1 cellular context compared by ENCODE assay signal in the genomic region with DNA sequence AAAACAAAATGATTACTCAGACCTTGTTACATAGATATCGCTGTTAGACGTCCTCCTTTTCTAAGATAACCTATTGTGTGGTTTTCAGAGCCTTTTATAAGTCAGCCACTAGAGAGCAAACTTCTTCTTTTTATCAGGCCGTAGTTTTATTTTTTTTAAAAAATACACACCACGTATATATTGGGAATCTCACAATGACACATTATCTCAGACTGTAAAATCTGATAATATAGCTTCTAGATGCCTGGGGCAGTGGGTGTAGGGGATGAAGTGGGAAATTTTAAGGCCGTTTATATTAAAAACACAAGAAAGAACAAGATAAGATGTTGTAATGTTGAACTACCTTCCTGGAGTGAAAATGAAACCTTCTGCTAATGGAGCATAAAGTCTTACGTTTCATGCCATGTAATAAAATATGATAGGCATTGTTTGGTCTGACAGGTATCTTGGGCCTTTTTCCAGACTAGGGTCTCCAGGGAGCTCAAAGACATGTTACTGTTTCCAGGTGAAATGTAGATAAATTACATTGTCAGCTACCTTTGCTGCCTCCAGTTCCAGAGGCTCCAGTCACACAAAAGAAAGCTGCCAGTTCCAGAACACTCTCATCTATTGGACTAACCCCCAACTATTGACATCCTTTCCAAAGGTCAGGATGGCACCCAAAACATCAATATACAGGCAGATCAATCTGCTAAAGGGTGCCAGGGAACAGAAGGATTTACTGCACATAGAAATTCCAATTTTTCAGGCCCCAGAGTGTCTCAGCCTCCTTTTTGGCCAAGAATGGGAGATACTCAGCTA.
A peak's percentile ranks its signal among the peaks of the same experiment; 100 is the strongest.
TF ChIP-seq lines count a peak whose summit lies in the region.

No MANE protein-coding gene starts in this region.

TF ChIP-seq in HEK293, 187 proteins besides CTCF, POLR2A, EP300 and RAD21 (continued from another document):
- TF ChIP-seq SCRT1 (tag by site-specific recombination; IDR thresholded peaks at IDR 0.05; ENCODE audit: borderline replicate concordance): no peak
- peak; percentile 66 for TF ChIP-seq ZNF654 (tag by site-specific recombination; IDR thresholded peaks at IDR 0.05; ENCODE audit: low read depth)
- TF ChIP-seq ZNF23 (tag by site-specific recombination; IDR thresholded peaks at IDR 0.05; ENCODE audit: borderline replicate concordance): no peak
- peak; percentile 55; the same call in 1 of the 2 replicates for TF ChIP-seq ZSCAN30 (tag by site-specific recombination; IDR thresholded peaks at IDR 0.05)
- TF ChIP-seq, protein P1, sequence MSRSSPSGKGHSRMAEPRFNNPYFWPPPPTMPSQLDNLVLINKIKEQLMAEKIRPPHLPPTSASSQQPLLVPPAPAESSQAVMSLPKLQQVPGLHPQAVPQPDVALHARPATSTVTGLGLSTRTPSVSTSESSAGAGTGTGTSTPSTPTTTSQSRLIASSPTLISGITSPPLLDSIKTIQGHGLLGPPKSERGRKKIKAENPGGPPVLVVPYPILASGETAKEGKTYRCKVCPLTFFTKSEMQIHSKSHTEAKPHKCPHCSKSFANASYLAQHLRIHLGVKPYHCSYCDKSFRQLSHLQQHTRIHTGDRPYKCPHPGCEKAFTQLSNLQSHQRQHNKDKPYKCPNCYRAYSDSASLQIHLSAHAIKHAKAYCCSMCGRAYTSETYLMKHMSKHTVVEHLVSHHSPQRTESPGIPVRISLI (tag by site-specific recombination; IDR thresholded peaks at IDR 0.05): peak; percentile 85
- peak; percentile 87 for TF ChIP-seq KLF8 (tag by site-specific recombination; IDR thresholded peaks at IDR 0.05)
- TF ChIP-seq ZIC2 (tag by site-specific recombination; IDR thresholded peaks at IDR 0.05): no peak
- TF ChIP-seq ZNF501 (tag by site-specific recombination; IDR thresholded peaks at IDR 0.05): 0 out of 2 replicates have a peak, but pooled peaks have one; percentile 35
- peak; percentile 56 for TF ChIP-seq ZBTB44 (tag by site-specific recombination; IDR thresholded peaks at IDR 0.05)
- TF ChIP-seq SP3 (tag by site-specific recombination; IDR thresholded peaks at IDR 0.05): 0 out of 2 replicates have a peak, but pooled peaks have one; percentile 18
- TF ChIP-seq OSR2 (tag by site-specific recombination; IDR thresholded peaks at IDR 0.05): peak; percentile 70
- 0 out of 2 replicates have a peak, but pooled peaks have one; percentile 25 for TF ChIP-seq HOXD13 (CRISPR knock-in tag; IDR thresholded peaks at IDR 0.05; ENCODE audit: borderline replicate concordance)
- TF ChIP-seq, protein P2, sequence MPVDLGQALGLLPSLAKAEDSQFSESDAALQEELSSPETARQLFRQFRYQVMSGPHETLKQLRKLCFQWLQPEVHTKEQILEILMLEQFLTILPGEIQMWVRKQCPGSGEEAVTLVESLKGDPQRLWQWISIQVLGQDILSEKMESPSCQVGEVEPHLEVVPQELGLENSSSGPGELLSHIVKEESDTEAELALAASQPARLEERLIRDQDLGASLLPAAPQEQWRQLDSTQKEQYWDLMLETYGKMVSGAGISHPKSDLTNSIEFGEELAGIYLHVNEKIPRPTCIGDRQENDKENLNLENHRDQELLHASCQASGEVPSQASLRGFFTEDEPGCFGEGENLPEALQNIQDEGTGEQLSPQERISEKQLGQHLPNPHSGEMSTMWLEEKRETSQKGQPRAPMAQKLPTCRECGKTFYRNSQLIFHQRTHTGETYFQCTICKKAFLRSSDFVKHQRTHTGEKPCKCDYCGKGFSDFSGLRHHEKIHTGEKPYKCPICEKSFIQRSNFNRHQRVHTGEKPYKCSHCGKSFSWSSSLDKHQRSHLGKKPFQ (tag by site-specific recombination; IDR thresholded peaks at IDR 0.05): peak; percentile 73; the same call in 1 of the 2 replicates
- TF ChIP-seq ZSCAN16 (tag by site-specific recombination; IDR thresholded peaks at IDR 0.05): peak; percentile 44; the same call in 1 of the 2 replicates
- TF ChIP-seq, protein P3, sequence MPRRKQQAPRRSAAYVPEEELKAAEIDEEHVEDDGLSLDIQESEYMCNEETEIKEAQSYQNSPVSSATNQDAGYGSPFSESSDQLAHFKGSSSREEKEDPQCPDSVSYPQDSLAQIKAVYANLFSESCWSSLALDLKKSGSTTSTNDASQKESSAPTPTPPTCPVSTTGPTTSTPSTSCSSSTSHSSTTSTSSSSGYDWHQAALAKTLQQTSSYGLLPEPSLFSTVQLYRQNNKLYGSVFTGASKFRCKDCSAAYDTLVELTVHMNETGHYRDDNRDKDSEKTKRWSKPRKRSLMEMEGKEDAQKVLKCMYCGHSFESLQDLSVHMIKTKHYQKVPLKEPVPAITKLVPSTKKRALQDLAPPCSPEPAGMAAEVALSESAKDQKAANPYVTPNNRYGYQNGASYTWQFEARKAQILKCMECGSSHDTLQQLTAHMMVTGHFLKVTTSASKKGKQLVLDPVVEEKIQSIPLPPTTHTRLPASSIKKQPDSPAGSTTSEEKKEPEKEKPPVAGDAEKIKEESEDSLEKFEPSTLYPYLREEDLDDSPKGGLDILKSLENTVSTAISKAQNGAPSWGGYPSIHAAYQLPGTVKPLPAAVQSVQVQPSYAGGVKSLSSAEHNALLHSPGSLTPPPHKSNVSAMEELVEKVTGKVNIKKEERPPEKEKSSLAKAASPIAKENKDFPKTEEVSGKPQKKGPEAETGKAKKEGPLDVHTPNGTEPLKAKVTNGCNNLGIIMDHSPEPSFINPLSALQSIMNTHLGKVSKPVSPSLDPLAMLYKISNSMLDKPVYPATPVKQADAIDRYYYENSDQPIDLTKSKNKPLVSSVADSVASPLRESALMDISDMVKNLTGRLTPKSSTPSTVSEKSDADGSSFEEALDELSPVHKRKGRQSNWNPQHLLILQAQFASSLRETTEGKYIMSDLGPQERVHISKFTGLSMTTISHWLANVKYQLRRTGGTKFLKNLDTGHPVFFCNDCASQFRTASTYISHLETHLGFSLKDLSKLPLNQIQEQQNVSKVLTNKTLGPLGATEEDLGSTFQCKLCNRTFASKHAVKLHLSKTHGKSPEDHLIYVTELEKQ (tag by site-specific recombination; IDR thresholded peaks at IDR 0.05; ENCODE audit: borderline replicate concordance): peak; percentile 47; the same call in 1 of the 2 replicates
- TF ChIP-seq ZNF843 (tag by site-specific recombination; IDR thresholded peaks at IDR 0.05): peak; percentile 85
- TF ChIP-seq ZXDB (tag by site-specific recombination; IDR thresholded peaks at IDR 0.05): peak; percentile 55
- TF ChIP-seq, protein P4, sequence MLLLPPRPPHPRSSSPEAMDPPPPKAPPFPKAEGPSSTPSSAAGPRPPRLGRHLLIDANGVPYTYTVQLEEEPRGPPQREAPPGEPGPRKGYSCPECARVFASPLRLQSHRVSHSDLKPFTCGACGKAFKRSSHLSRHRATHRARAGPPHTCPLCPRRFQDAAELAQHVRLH (tag by site-specific recombination; IDR thresholded peaks at IDR 0.05): 0 out of 2 replicates have a peak, but pooled peaks have one; percentile 45
- TF ChIP-seq, protein P5, sequence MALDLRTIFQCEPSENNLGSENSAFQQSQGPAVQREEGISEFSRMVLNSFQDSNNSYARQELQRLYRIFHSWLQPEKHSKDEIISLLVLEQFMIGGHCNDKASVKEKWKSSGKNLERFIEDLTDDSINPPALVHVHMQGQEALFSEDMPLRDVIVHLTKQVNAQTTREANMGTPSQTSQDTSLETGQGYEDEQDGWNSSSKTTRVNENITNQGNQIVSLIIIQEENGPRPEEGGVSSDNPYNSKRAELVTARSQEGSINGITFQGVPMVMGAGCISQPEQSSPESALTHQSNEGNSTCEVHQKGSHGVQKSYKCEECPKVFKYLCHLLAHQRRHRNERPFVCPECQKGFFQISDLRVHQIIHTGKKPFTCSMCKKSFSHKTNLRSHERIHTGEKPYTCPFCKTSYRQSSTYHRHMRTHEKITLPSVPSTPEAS (tag by site-specific recombination; IDR thresholded peaks at IDR 0.05): no peak
